ENCODE assay signal across 8 cellular contexts in genomic region chr19:1093811-1094553, GRCh38. TPM values are rescaled to one million over a fixed set of nuclear protein-coding genes. Genes with fewer than 3 reads are reported as not detected.
A peak's percentile ranks its signal among the peaks of the same experiment; 100 is the strongest.
DNase-seq lines count a peak whose midpoint lies in the region; ATAC-seq and TF ChIP-seq lines count a peak whose summit lies in the region.

No MANE protein-coding gene starts in this region.

- TF ChIP-seq CTCF in fibroblast of villous mesenchyme (IDR thresholded peaks at IDR 0.05; ENCODE audit: insufficient read depth, low read depth, low read length) (no peak), psoas muscle (IDR thresholded peaks at IDR 0.05) (no peak)

- H3K4me3 ChIP-seq in GM08714 (ENCODE audit: low read length), result peak overlapping the region; percentile 86
- peak overlapping the region; percentile 91 for H3K4me3 ChIP-seq in SK-N-MC
- H3K4me3 ChIP-seq in fibroblast of villous mesenchyme (ENCODE audit: low read depth, low read length), result peak overlapping the region; percentile 91
- H3K4me3 ChIP-seq in psoas muscle, result peak overlapping the region; percentile 78

- H3K9me3 ChIP-seq in SK-N-MC (ENCODE audit: low read depth, low read length) (no peaks in the 10 kb centered on the region), psoas muscle (no peaks in the 10 kb centered on the region)

- peak in 1 of 4 donors; percentile 13 for ATAC-seq in psoas muscle

- in situ Hi-C loops in G401 (cut with HindIII; ENCODE audit: low sequenced_read_pairs), result no loop called here

- peak overlapping the region; percentile 97 for H3K9ac ChIP-seq in SK-N-MC (ENCODE audit: insufficient read length)

- no peak overlapping the region for H3K27ac ChIP-seq in SK-N-MC
- peak overlapping the region; percentile 73 for H3K27ac ChIP-seq in psoas muscle

- no peaks in the 10 kb centered on the region for H3K27me3 ChIP-seq in psoas muscle (ENCODE audit: insufficient read depth in 3 of 3, low read length in 2 of 3)

- peaks cover 25% of the 10 kb centered on the region; the same call in 1 of the 2 replicates for H3K36me3 ChIP-seq in SK-N-MC (ENCODE audit: insufficient read depth, low read length)
- peaks cover 0 to 47% of the 10 kb centered on the region in 2 donors for H3K36me3 ChIP-seq in psoas muscle (ENCODE audit: insufficient read depth in 1 of 2, low read depth in 1 of 2)

- DNase-seq in SK-N-MC (ENCODE audit: low read depth, low spot score) (no peak), fibroblast of villous mesenchyme (ENCODE audit: low read depth) (no peak), psoas muscle (peak in 1 of 2 donors; percentile 57), pons (ENCODE audit: low spot score) (no peak), NCI-H226 (no peak), G401 (ENCODE audit: low spot score) (no peak)
- DNase-seq in stimulated activated CD4-positive, alpha-beta T cell treated with anti-CD3 and anti-CD28 coated beads, Interleukin-2, amount 100 ng/mL, for 24 hours, result no peak

- intact Hi-C loops in psoas muscle (cut with DNase I), result loop anchor here (5.0 kb wide), 1 partner anchor 52 kb away; the partner anchor contains the start of gene ABCA7 (in 2 of the 2)

- H3K4me1 ChIP-seq in psoas muscle, result peaks cover 15% of the 10 kb centered on the region

- WGBS in psoas muscle, 3 donors, result 54 to 58% (median 55%) methylated on average over 32 of the region's 32 CpGs

RNA-seq across cellular contexts. Expression of gene POLR2E, which starts 1.2 kb away (rescaled TPM):
- total RNA-seq in fibroblast of villous mesenchyme (69.5 and 71.2 TPM in 2 replicates), psoas muscle (100 to 1,000 TPM; 133 to 147 (median 143) TPM)
- 100 to 1,000 TPM; 170 to 243 (median 217) TPM for polyA plus RNA-seq in psoas muscle
- total RNA-seq in G401 (2014; rRNA removed; shearing (Covaris generic)), result 326 and 355 TPM in 2 replicates

RNA-seq across cellular contexts. Expression of gene GPX4, which starts 9.8 kb away (rescaled TPM):
- total RNA-seq in fibroblast of villous mesenchyme (254 and 337 TPM in 2 replicates), psoas muscle (100 to 1,000 TPM; 279 to 560 (median 304) TPM)
- 100 to 1,000 TPM; 490 to 762 (median 618) TPM for polyA plus RNA-seq in psoas muscle
- 593 and 784 TPM in 2 replicates for total RNA-seq in G401 (2014; rRNA removed; shearing (Covaris generic))

RNA-seq across cellular contexts. Expression of gene ARHGAP45, which starts 27.0 kb away (rescaled TPM):
- total RNA-seq in fibroblast of villous mesenchyme (0.43 and 0.97 TPM in 2 replicates), psoas muscle (1 to 10 TPM; 2.0 to 4.0 (median 3.2) TPM)
- polyA plus RNA-seq in psoas muscle, result 1 to 10 TPM; 1.2 to 1.8 (median 1.8) TPM
- total RNA-seq in G401 (2014; rRNA removed; shearing (Covaris generic)), result 126 and 134 TPM in 2 replicates

RNA-seq across cellular contexts. Expression of gene ABCA7, which starts 54.1 kb away (rescaled TPM):
- total RNA-seq in fibroblast of villous mesenchyme (11.2 and 13.9 TPM in 2 replicates), psoas muscle (10 to 100 TPM in 3 of 4 donors, 1 to 10 TPM in 1; 5.2 to 19.5 (median 16.5) TPM)
- polyA plus RNA-seq in psoas muscle, result 10 to 100 TPM in 1 of 3 donors, 1 to 10 TPM in 2; 2.6 to 10.1 (median 3.3) TPM
- total RNA-seq in G401 (2014; rRNA removed; shearing (Covaris generic)), result 6.2 and 13.9 TPM in 2 replicates

Comparison
In these comparisons a context has a peak if more than half of its experiments do, and no peak if none do; other contexts are left out.
1. RNA of gene ARHGAP45, which starts 27.0 kb away (total RNA-seq): 126 to 134 TPM in G401; 2.0 to 4.0 TPM in psoas muscle and 0.43 to 0.97 TPM in fibroblast of villous mesenchyme; every median in the first group is over 10 times any median in the second.
2. Peak in every context shown above with its lines, with median percentiles within 50 percentile points of each other: H3K4me3 ChIP-seq.